Comparison of ENCODE assay signal across 12 cellular contexts in genomic region chr2:197088694-197089093, GRCh38.
A peak's percentile ranks its signal among the peaks of the same experiment; 100 is the strongest.
DNase-seq lines count a peak whose midpoint lies in the region; ATAC-seq and TF ChIP-seq lines count a peak whose summit lies in the region.
"Had no signal": no experiment of that assay in that cellular context is flagged by ENCODE, and none has a peak within 500 bp of the region (broad histone marks: within the 10 kb centered on the region; RNA-seq: fewer than 3 reads in every experiment).

No MANE protein-coding gene starts in this region.

- H3K27me3 Mint-ChIP-seq in activated CD4-positive, alpha-beta memory T cell treated with anti-CD3 and anti-CD28 coated beads, Interleukin-2, amount 10 ng/mL, durations not matched to agents 7 days and 5 days: no peaks in the 10 kb centered on the region
- H3K27me3 Mint-ChIP-seq in T-helper 2 cell treated with Interferon-gamma antibody and Interleukin-4, amounts not matched to agents 5 μg/mL and 100 μg/mL, for 36 hours (ENCODE audit: low read depth): no peaks in the 10 kb centered on the region

- H3K36me3 Mint-ChIP-seq in stimulated activated effector memory CD8-positive, alpha-beta T cell treated with anti-CD3 and anti-CD28 coated beads, Interleukin-12 subunit alpha, Interleukin-12 subunit beta, amount 100 ng/mL, for 72 hours: peaks cover 90% of the 10 kb centered on the region
- peaks cover 72% of the 10 kb centered on the region for H3K36me3 Mint-ChIP-seq in activated CD4-positive, alpha-beta memory T cell treated with anti-CD3 and anti-CD28 coated beads, Interleukin-2, amount 10 ng/mL, durations not matched to agents 7 days and 5 days (ENCODE audit: low read depth)
- H3K36me3 Mint-ChIP-seq in T-helper 2 cell treated with Interferon-gamma antibody and Interleukin-4, amounts not matched to agents 5 μg/mL and 100 μg/mL, for 36 hours (ENCODE audit: low read depth): peaks cover 49% of the 10 kb centered on the region

- H3K4me1 Mint-ChIP-seq in stimulated activated effector memory CD8-positive, alpha-beta T cell treated with anti-CD3 and anti-CD28 coated beads, Interleukin-12 subunit alpha, Interleukin-12 subunit beta, amount 100 ng/mL, for 72 hours: peaks cover 12% of the 10 kb centered on the region
- no peaks in the 10 kb centered on the region for H3K4me1 Mint-ChIP-seq in activated CD4-positive, alpha-beta memory T cell treated with anti-CD3 and anti-CD28 coated beads, Interleukin-2, amount 10 ng/mL, durations not matched to agents 7 days and 5 days
- H3K4me1 Mint-ChIP-seq in T-helper 2 cell treated with Interferon-gamma antibody and Interleukin-4, amounts not matched to agents 5 μg/mL and 100 μg/mL, for 36 hours (ENCODE audit: low read depth): peaks cover 3% of the 10 kb centered on the region

- TF ChIP-seq CTCF in foreskin keratinocyte (conservative IDR thresholded peaks at IDR 0.05): no peak

- H3K4me1 ChIP-seq in foreskin keratinocyte: no peaks in the 10 kb centered on the region

- no peaks in the 10 kb centered on the region for H3K27me3 ChIP-seq in foreskin keratinocyte

- peak overlapping the region; percentile 70 for H3K4me3 ChIP-seq in SK-N-MC

- H3K9me3 ChIP-seq in SK-N-MC (ENCODE audit: low read depth, low read length): no peaks in the 10 kb centered on the region

- peak overlapping the region; percentile 81 for H3K27ac Mint-ChIP-seq in stimulated activated effector memory CD8-positive, alpha-beta T cell treated with anti-CD3 and anti-CD28 coated beads, Interleukin-12 subunit alpha, Interleukin-12 subunit beta, amount 100 ng/mL, for 72 hours
- no peak overlapping the region for H3K27ac Mint-ChIP-seq in activated CD4-positive, alpha-beta memory T cell treated with anti-CD3 and anti-CD28 coated beads, Interleukin-2, amount 10 ng/mL, durations not matched to agents 7 days and 5 days
- no peak overlapping the region for H3K27ac Mint-ChIP-seq in T-helper 2 cell treated with Interferon-gamma antibody and Interleukin-4, amounts not matched to agents 5 μg/mL and 100 μg/mL, for 36 hours

- DNase-seq in NCI-H2196 (lab: John Stamatoyannopoulos, UW; ENCODE audit: unreplicated experiment) (peak; percentile 16), NCI-H2196 treated with DMSO at 0.1 percent for 48 hours (lab: John Stamatoyannopoulos, UW; ENCODE audit: unreplicated experiment) (no peak), SK-N-MC (ENCODE audit: low read depth, low spot score) (peak; percentile 95), foreskin keratinocyte (peak; percentile 10 to 22), NCI-H69 (lab: John Stamatoyannopoulos, UW) (no peak)
- DNase-seq in stimulated activated effector memory CD8-positive, alpha-beta T cell treated with anti-CD3 and anti-CD28 coated beads, Interleukin-12 subunit alpha, Interleukin-12 subunit beta, amount 100 ng/mL, for 72 hours (ENCODE audit: low spot score in 2 of 2): no peak
- DNase-seq in activated CD4-positive, alpha-beta memory T cell treated with anti-CD3 and anti-CD28 coated beads, Interleukin-2, amount 10 ng/mL, durations not matched to agents 7 days and 5 days: no peak
- DNase-seq in T-helper 2 cell treated with Interferon-gamma antibody and Interleukin-4, amounts not matched to agents 5 μg/mL and 100 μg/mL, for 36 hours (ENCODE audit: low spot score): no peak
- DNase-seq: activated T-cell treated with anti-CD3 and anti-CD28 coated beads, Interleukin-2, amount 50 U/mL, for 4 hours; NCI-H526 treated with DMSO at 0.1 percent for 48 hours; stimulated activated CD4-positive, alpha-beta T cell treated with anti-CD3 and anti-CD28 coated beads, Interleukin-2, amount 100 ng/mL, for 48 hours; T-helper 1 cell had no signal

- POLR2A ChIA-PET in activated CD4-positive, alpha-beta memory T cell treated with anti-CD3 and anti-CD28 coated beads, Interleukin-2, amount 10 ng/mL, durations not matched to agents 7 days and 5 days (lab: Charles Lee): no interaction called here

- ATAC-seq in foreskin keratinocyte: peak; percentile 20
- ATAC-seq in stimulated activated effector memory CD8-positive, alpha-beta T cell treated with anti-CD3 and anti-CD28 coated beads, Interleukin-12 subunit alpha, Interleukin-12 subunit beta, amount 100 ng/mL, for 72 hours: no peak
- ATAC-seq: activated T-cell treated with anti-CD3 and anti-CD28 coated beads, Interleukin-2, amount 50 U/mL, for 4 hours had no signal

- no peaks in the 10 kb centered on the region for H3K9me3 Mint-ChIP-seq in stimulated activated effector memory CD8-positive, alpha-beta T cell treated with anti-CD3 and anti-CD28 coated beads, Interleukin-12 subunit alpha, Interleukin-12 subunit beta, amount 100 ng/mL, for 72 hours
- H3K9me3 Mint-ChIP-seq in activated CD4-positive, alpha-beta memory T cell treated with anti-CD3 and anti-CD28 coated beads, Interleukin-2, amount 10 ng/mL, durations not matched to agents 7 days and 5 days: no peaks in the 10 kb centered on the region
- no peaks in the 10 kb centered on the region for H3K9me3 Mint-ChIP-seq in T-helper 2 cell treated with Interferon-gamma antibody and Interleukin-4, amounts not matched to agents 5 μg/mL and 100 μg/mL, for 36 hours
- H3K9me3 Mint-ChIP-seq: activated T-cell treated with anti-CD3 and anti-CD28 coated beads, Interleukin-2, amount 50 U/mL, for 4 hours had no signal

- peaks cover 9% of the 10 kb centered on the region for H3K36me3 ChIP-seq in SK-N-MC (ENCODE audit: insufficient read depth, low read length)

- H3K9ac ChIP-seq in SK-N-MC (ENCODE audit: insufficient read length): peak overlapping the region; percentile 71

- H3K27ac ChIP-seq in SK-N-MC (peak overlapping the region; percentile 97), foreskin keratinocyte (no peak overlapping the region)

- H3K4me3 Mint-ChIP-seq in stimulated activated effector memory CD8-positive, alpha-beta T cell treated with anti-CD3 and anti-CD28 coated beads, Interleukin-12 subunit alpha, Interleukin-12 subunit beta, amount 100 ng/mL, for 72 hours: no peak overlapping the region
- H3K4me3 Mint-ChIP-seq in activated CD4-positive, alpha-beta memory T cell treated with anti-CD3 and anti-CD28 coated beads, Interleukin-2, amount 10 ng/mL, durations not matched to agents 7 days and 5 days: no peak overlapping the region
- no peak overlapping the region for H3K4me3 Mint-ChIP-seq in T-helper 2 cell treated with Interferon-gamma antibody and Interleukin-4, amounts not matched to agents 5 μg/mL and 100 μg/mL, for 36 hours
- H3K4me3 Mint-ChIP-seq: activated T-cell treated with anti-CD3 and anti-CD28 coated beads, Interleukin-2, amount 50 U/mL, for 4 hours had no signal

- CTCF ChIA-PET in activated CD4-positive, alpha-beta memory T cell treated with anti-CD3 and anti-CD28 coated beads, Interleukin-2, amount 10 ng/mL, durations not matched to agents 7 days and 5 days (lab: Charles Lee): interaction anchor here (1.3 kb wide), 1 partner anchor 8 kb away, joined by 4 read pairs; no protein-coding TSS in a partner anchor

Comparison
In these comparisons a context has a peak if more than half of its experiments do, and no peak if none do; other contexts are left out.
1. DNase-seq: peak in NCI-H2196 (single experiment), SK-N-MC (single experiment) and foreskin keratinocyte (2 of 2); none in NCI-H2196 treated with DMSO at 0.1 percent for 48 hours (single experiment), stimulated activated effector memory CD8-positive, alpha-beta T cell treated with anti-CD3 and anti-CD28 coated beads, Interleukin-12 subunit alpha, Interleukin-12 subunit beta, amount 100 ng/mL, for 72 hours (0 of 2), activated CD4-positive, alpha-beta memory T cell treated with anti-CD3 and anti-CD28 coated beads, Interleukin-2, amount 10 ng/mL, durations not matched to agents 7 days and 5 days (single experiment), NCI-H69 (single experiment) and T-helper 2 cell treated with Interferon-gamma antibody and Interleukin-4, amounts not matched to agents 5 μg/mL and 100 μg/mL, for 36 hours (single experiment).